In the genomic region with DNA sequence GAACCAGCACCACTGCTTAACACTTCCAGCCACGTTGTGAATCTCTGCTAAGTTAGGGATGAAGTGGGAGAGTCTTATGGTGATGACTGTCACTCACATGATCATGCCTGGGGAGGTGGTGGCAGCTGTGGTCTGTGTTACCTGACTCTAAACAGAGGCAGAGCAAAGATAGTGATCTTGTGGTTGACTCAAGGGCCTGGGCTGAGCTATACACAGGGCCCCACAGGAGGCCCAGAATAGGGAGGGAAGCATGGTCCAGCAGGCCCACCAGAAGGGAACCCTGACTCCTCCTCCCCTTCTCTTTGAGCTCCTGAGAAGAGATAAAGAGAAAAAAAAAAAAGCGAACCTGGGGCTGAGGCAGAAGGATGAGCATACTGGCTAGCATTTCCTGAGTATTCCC, we compare ENCODE assay signal across 10 cellular contexts. TPM values are rescaled to one million over a fixed set of nuclear protein-coding genes. Genes with fewer than 3 reads are reported as not detected.
DNase-seq lines count a peak whose midpoint lies in the region; ATAC-seq, FAIRE-seq and TF ChIP-seq lines count a peak whose summit lies in the region.
"Had no signal": no experiment of that assay in that cellular context is flagged by ENCODE, and none has a peak within 500 bp of the region (broad histone marks: within the 10 kb centered on the region; RNA-seq: fewer than 3 reads in every experiment).

No MANE protein-coding gene starts in this region.

- peaks cover 11% of the 10 kb centered on the region; the same call in 1 of the 2 replicates for H3K79me2 ChIP-seq in PC-9 (ENCODE audit: low read depth)

- CTCF ChIA-PET in MCF 10A (lab: Yijun Ruan, JAX) (interaction anchor here (0.8 to 47.3 kb wide), 8 partner anchors 9 to 1166 kb away, joined by 3 to 1037 read pairs (median 8); partner anchors contain the start of gene PLXNA2), PC-9 (lab: Charles Lee) (interaction anchor here (0.6 to 1.1 kb wide), 6 partner anchors 10 to 257 kb away, joined by 3 to 8 read pairs (median 4); partner anchors contain the start of gene PLXNA2)

- WGBS in pancreas, 2 donors: 57 to 84% methylated on average over 2 of the region's 2 CpGs

- H3K27me3 ChIP-seq in breast epithelium (no peaks in the 10 kb centered on the region), PC-9 (ENCODE audit: insufficient read depth, low read depth) (no peaks in the 10 kb centered on the region), pancreas (no peaks in the 10 kb centered on the region)

- H3K36me3 Mint-ChIP-seq in MCF 10A (ENCODE audit: insufficient read depth, unreplicated experiment) (peaks cover 10% of the 10 kb centered on the region), natural killer cell (no peaks in the 10 kb centered on the region)
- no peaks in the 10 kb centered on the region for H3K36me3 Mint-ChIP-seq in activated T-helper 2 cell treated with anti-CD3 and anti-CD28 coated beads, Interferon-gamma antibody, Interleukin-2, Interleukin-4, amounts not matched to agents 10 μg/mL and 5 μg/mL and 100 μg/mL, durations not matched to agents 14 hours and 24 hours and 36 hours (ENCODE audit: low read depth)

- no peaks in the 10 kb centered on the region for H4K20me1 ChIP-seq in PC-9 (ENCODE audit: insufficient read depth)

- DNase-seq in MCF 10A (ENCODE audit: unreplicated experiment): no peak
- DNase-seq in breast epithelium (ENCODE audit: low spot score in 2 of 2): no peak
- peak; percentile 51 to 56 for DNase-seq in PC-9
- DNase-seq in pancreas: no peak
- DNase-seq in activated T-helper 2 cell treated with anti-CD3 and anti-CD28 coated beads, Interferon-gamma antibody, Interleukin-2, Interleukin-4, amounts not matched to agents 10 μg/mL and 5 μg/mL and 100 μg/mL, durations not matched to agents 14 hours and 24 hours and 36 hours (ENCODE audit: low spot score): no peak
- no peak for DNase-seq in natural killer cell
- DNase-seq: Karpas-422 had no signal

- peak; percentile 67 for ATAC-seq in HG02763 (IDR thresholded peaks at IDR 0.05; ENCODE audit: unreplicated experiment)
- ATAC-seq in pancreas: no peak
- no peak for ATAC-seq in natural killer cell
- no peak for ATAC-seq in GM21367 (IDR thresholded peaks at IDR 0.05; ENCODE audit: unreplicated experiment)

- H3K4me2 ChIP-seq in PC-9: peak overlapping the region; percentile 34; the same call in 1 of the 2 replicates

- H2AFZ ChIP-seq in PC-9: no peak overlapping the region

- no peak for FAIRE-seq in pancreas (lab: Jason Lieb, UNC)
- FAIRE-seq: colon had no signal

- no peaks in the 10 kb centered on the region for H3K9me2 ChIP-seq in PC-9 (ENCODE audit: insufficient read depth)

- H3K4me3 ChIP-seq in breast epithelium (no peak overlapping the region), PC-9 (no peak overlapping the region), pancreas (no peak overlapping the region)

- POLR2A ChIA-PET in MCF 10A (lab: Yijun Ruan, JAX): interaction anchor here (0.6 to 4.8 kb wide), 14 partner anchors 9 to 1139 kb away, joined by 3 to 25 read pairs (median 4); partner anchors contain the start of gene PLXNA2
- POLR2A ChIA-PET in PC-9 (lab: Charles Lee; ENCODE audit: unreplicated experiment): interaction anchor here (0.6 to 0.7 kb wide), 3 partner anchors 10 to 43 kb away, joined by 3 to 28 read pairs (median 4); no protein-coding TSS in a partner anchor

- peaks cover 49% of the 10 kb centered on the region for H3K4me1 Mint-ChIP-seq in MCF 10A (ENCODE audit: insufficient read depth, unreplicated experiment)
- H3K4me1 Mint-ChIP-seq in activated T-helper 2 cell treated with anti-CD3 and anti-CD28 coated beads, Interferon-gamma antibody, Interleukin-2, Interleukin-4, amounts not matched to agents 10 μg/mL and 5 μg/mL and 100 μg/mL, durations not matched to agents 14 hours and 24 hours and 36 hours (ENCODE audit: low read depth): peaks cover 18% of the 10 kb centered on the region
- peaks cover 7 to 11% of the 10 kb centered on the region in 2 donors for H3K4me1 Mint-ChIP-seq in natural killer cell

- peak overlapping the region; percentile 73 for H3K27ac Mint-ChIP-seq in MCF 10A (ENCODE audit: low read depth, unreplicated experiment)
- H3K27ac Mint-ChIP-seq in activated T-helper 2 cell treated with anti-CD3 and anti-CD28 coated beads, Interferon-gamma antibody, Interleukin-2, Interleukin-4, amounts not matched to agents 10 μg/mL and 5 μg/mL and 100 μg/mL, durations not matched to agents 14 hours and 24 hours and 36 hours: no peak overlapping the region
- no peak overlapping the region for H3K27ac Mint-ChIP-seq in natural killer cell

- no peaks in the 10 kb centered on the region for H3K9me3 Mint-ChIP-seq in MCF 10A (ENCODE audit: unreplicated experiment)
- H3K9me3 Mint-ChIP-seq in activated T-helper 2 cell treated with anti-CD3 and anti-CD28 coated beads, Interferon-gamma antibody, Interleukin-2, Interleukin-4, amounts not matched to agents 10 μg/mL and 5 μg/mL and 100 μg/mL, durations not matched to agents 14 hours and 24 hours and 36 hours: no peaks in the 10 kb centered on the region
- no peaks in the 10 kb centered on the region for H3K9me3 Mint-ChIP-seq in natural killer cell

- intact Hi-C loops in MCF 10A (cut with micrococcal nuclease): no loop called here
- intact Hi-C loops in breast epithelium (cut with DNase I; ENCODE audit: low total_unique reads): no loop called here
- intact Hi-C loops in PC-9 (cut with micrococcal nuclease; ENCODE audit: unreplicated experiment): loop anchor here (1.0 to 10.0 kb wide), 2 partner anchors 12 to 364 kb away; no protein-coding TSS in a partner anchor
- intact Hi-C loops in pancreas (cut with DNase I): no loop called here
- intact Hi-C loops in activated T-helper 2 cell treated with anti-CD3 and anti-CD28 coated beads, Interferon-gamma antibody, Interleukin-2, Interleukin-4, amounts not matched to agents 10 μg/mL and 5 μg/mL and 100 μg/mL, durations not matched to agents 14 hours and 24 hours and 36 hours (cut with micrococcal nuclease): no loop called here
- intact Hi-C loops in natural killer cell (cut with micrococcal nuclease): no loop called here

- TF ChIP-seq CTCF in MCF 10A (IDR thresholded peaks at IDR 0.05; ENCODE audit: unreplicated experiment) (no peak), breast epithelium (IDR thresholded peaks at IDR 0.05) (no peak), PC-9 (conservative IDR thresholded peaks at IDR 0.05) (no peak), pancreas (IDR thresholded peaks at IDR 0.05) (no peak), natural killer cell (IDR thresholded peaks at IDR 0.05) (no peak)

- H3K4me3 Mint-ChIP-seq in MCF 10A (ENCODE audit: unreplicated experiment) (no peak overlapping the region), natural killer cell (no peak overlapping the region)
- H3K4me3 Mint-ChIP-seq in activated T-helper 2 cell treated with anti-CD3 and anti-CD28 coated beads, Interferon-gamma antibody, Interleukin-2, Interleukin-4, amounts not matched to agents 10 μg/mL and 5 μg/mL and 100 μg/mL, durations not matched to agents 14 hours and 24 hours and 36 hours (ENCODE audit: low read depth): no peak overlapping the region

- TF ChIP-seq POLR2A in breast epithelium (IDR thresholded peaks at IDR 0.05): no peak

- no peaks in the 10 kb centered on the region for H3K4me1 ChIP-seq in breast epithelium
- H3K4me1 ChIP-seq in PC-9 (replicated peaks; ENCODE audit: insufficient read depth): peaks cover 45% of the 10 kb centered on the region
- H3K4me1 ChIP-seq in pancreas: peaks cover 0 to 3% (median 0%) of the 10 kb centered on the region in 3 donors

- H3K36me3 ChIP-seq in breast epithelium: no peaks in the 10 kb centered on the region
- no peaks in the 10 kb centered on the region for H3K36me3 ChIP-seq in PC-9 (ENCODE audit: low read depth)
- H3K36me3 ChIP-seq in pancreas: peaks cover 0 to 12% (median 0%) of the 10 kb centered on the region in 3 donors

- BruUV-seq in MCF 10A (replicated peaks; lab: Mats Ljungman, UMichigan): no TSS peak
- BruUV-seq in PC-9 (replicated peaks; lab: Mats Ljungman, UMichigan): no TSS peak

- H3F3A ChIP-seq in PC-9 (ENCODE audit: insufficient read depth, low read depth): peaks cover 24% of the 10 kb centered on the region

- no peaks in the 10 kb centered on the region for H3K9me3 ChIP-seq in breast epithelium
- no peaks in the 10 kb centered on the region for H3K9me3 ChIP-seq in PC-9 (ENCODE audit: insufficient read depth, low read depth)
- no peaks in the 10 kb centered on the region for H3K9me3 ChIP-seq in pancreas

- H3K27ac ChIP-seq in breast epithelium (no peak overlapping the region), PC-9 (no peak overlapping the region), pancreas (no peak overlapping the region)

- H3K27me3 Mint-ChIP-seq in MCF 10A (ENCODE audit: insufficient read depth, unreplicated experiment) (no peaks in the 10 kb centered on the region), natural killer cell (ENCODE audit: low read depth in 2 of 2) (peaks cover 9 to 15% of the 10 kb centered on the region in 2 donors)
- H3K27me3 Mint-ChIP-seq in activated T-helper 2 cell treated with anti-CD3 and anti-CD28 coated beads, Interferon-gamma antibody, Interleukin-2, Interleukin-4, amounts not matched to agents 10 μg/mL and 5 μg/mL and 100 μg/mL, durations not matched to agents 14 hours and 24 hours and 36 hours (ENCODE audit: low read depth): peaks cover 14% of the 10 kb centered on the region

RNA-seq across cellular contexts. Expression of gene PLXNA2, which starts 55.0 kb away (rescaled TPM):
- total RNA-seq in MCF 10A (2022) (59.2 and 69.7 TPM in 2 replicates), breast epithelium (10 to 100 TPM; 11.3 to 18.2 (median 11.5) TPM), PC-9 (2021) (10.2 and 15.6 TPM in 2 replicates), pancreas (100 to 1,000 TPM in 2 of 6 donors, 10 to 100 TPM in 4; 63.9 to 137 (median 80.1) TPM), natural killer cell (1 to 10 TPM; 2.8 to 8.4 (median 2.8) TPM)
- polyA plus RNA-seq in pancreas: 10 to 100 TPM; 48.7 to 52.2 TPM
- 0.07 and 0.37 TPM in 2 replicates for total RNA-seq in activated T-helper 2 cell treated with anti-CD3 and anti-CD28 coated beads, Interferon-gamma antibody, Interleukin-2, Interleukin-4, amounts not matched to agents 10 μg/mL and 5 μg/mL and 100 μg/mL, durations not matched to agents 14 hours and 24 hours and 36 hours

Comparison
In these comparisons a context has a peak if more than half of its experiments do, and no peak if none do; other contexts are left out.
1. DNase-seq: peak in PC-9 (2 of 2); none in MCF 10A (single experiment), breast epithelium (0 of 2), pancreas (0 of 6), activated T-helper 2 cell treated with anti-CD3 and anti-CD28 coated beads, Interferon-gamma antibody, Interleukin-2, Interleukin-4, amounts not matched to agents 10 μg/mL and 5 μg/mL and 100 μg/mL, durations not matched to agents 14 hours and 24 hours and 36 hours (single experiment) and natural killer cell (single experiment).